8 cellular contexts compared by ENCODE assay signal in the genomic region with DNA sequence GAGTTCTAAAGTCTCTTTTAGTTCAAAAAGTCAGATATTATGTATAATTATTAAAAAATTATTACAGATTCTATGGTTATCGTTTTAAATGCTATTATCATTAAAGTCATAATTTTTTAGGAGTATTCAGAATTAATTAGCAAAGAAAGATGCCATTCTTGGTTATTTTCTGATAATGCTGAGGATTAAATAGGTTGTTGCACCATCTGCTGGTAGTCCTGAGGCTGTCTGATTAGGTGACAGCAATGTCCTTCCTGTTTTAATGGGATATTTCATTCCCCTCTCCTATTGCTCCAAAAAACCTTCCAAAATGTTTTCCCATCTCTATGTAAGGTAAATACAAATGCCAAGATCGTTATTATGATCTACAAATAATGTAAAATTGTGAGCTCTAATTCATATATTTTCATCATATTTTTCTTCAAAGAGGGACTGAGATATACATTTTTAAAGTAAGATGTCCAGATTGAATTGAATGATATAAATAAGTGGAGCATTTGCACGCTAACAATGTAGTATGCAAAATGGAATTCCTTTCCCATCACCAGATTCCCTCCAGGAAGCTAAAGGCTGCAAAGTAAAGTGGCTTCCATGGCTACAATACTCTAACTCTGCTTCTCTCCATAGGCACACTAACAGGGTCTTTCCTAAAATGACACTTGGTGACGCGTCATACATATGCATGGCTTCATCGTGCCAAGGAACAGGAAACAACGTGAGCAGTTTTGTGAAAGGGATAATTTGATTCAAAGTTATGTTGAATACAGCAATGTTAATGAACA. TPM values are rescaled to one million over a fixed set of nuclear protein-coding genes. Genes with fewer than 3 reads are reported as not detected.
DNase-seq lines count a peak whose midpoint lies in the region; ATAC-seq and TF ChIP-seq lines count a peak whose summit lies in the region.

No MANE protein-coding gene starts in this region.

- H3K9me2 ChIP-seq in neural cell (ENCODE audit: insufficient read depth, low read length) = no peaks in the 10 kb centered on the region

- H3K79me2 ChIP-seq in neural cell (replicated peaks; ENCODE audit: insufficient read depth, low read length) = no peaks in the 10 kb centered on the region

- no peaks in the 10 kb centered on the region for H4K20me1 ChIP-seq in neural cell (ENCODE audit: insufficient read depth)

- peak overlapping the region; percentile 97 for H3K27ac ChIP-seq in epithelial cell of prostate
- peak overlapping the region; percentile 73 for H3K27ac ChIP-seq in neural cell (ENCODE audit: low read length)

- H3K4me2 ChIP-seq in neural cell (ENCODE audit: low read length) = peak overlapping the region; percentile 45

- peak overlapping the region; percentile 32 for H3K9ac ChIP-seq in neural cell (ENCODE audit: low read length)

- H2AFZ ChIP-seq in neural cell (ENCODE audit: low read depth, low read length) = no peak overlapping the region

- H3F3A ChIP-seq in neural cell (ENCODE audit: insufficient read depth, low read length, poor library complexity, severe bottlenecking) = no peaks in the 10 kb centered on the region

- H3K9me3 ChIP-seq in neural cell (ENCODE audit: low read length) = no peaks in the 10 kb centered on the region

- TF ChIP-seq CTCF in neural cell (IDR thresholded peaks at IDR 0.05; ENCODE audit: poor library complexity, severe bottlenecking) = peak; percentile 88

- no peak for TF ChIP-seq EP300 in neural cell (conservative IDR thresholded peaks at IDR 0.05; ENCODE audit: poor library complexity, severe bottlenecking)

- DNase-seq in NCI-H82 (lab: John Stamatoyannopoulos, UW) (peak; percentile 14), NCI-H82 treated with DMSO at 0.1 percent for 48 hours (lab: John Stamatoyannopoulos, UW; ENCODE audit: unreplicated experiment) (no peak), NOMO-1 treated with DMSO at 0.1 percent for 48 hours (lab: John Stamatoyannopoulos, UW; ENCODE audit: unreplicated experiment) (peak; percentile 39), epithelial cell of prostate (ENCODE audit: low read depth, low spot score) (no peak), NCI-H1930 (lab: John Stamatoyannopoulos, UW) (no peak), OCI-M2 (lab: John Stamatoyannopoulos, UW; ENCODE audit: unreplicated experiment) (no peak)

- TF ChIP-seq RAD21 in neural cell (conservative IDR thresholded peaks at IDR 0.05) = peak; percentile 92

- peak overlapping the region; percentile 47 for H3K4me3 ChIP-seq in neural cell (ENCODE audit: low read length)

- no peaks in the 10 kb centered on the region for H3K36me3 ChIP-seq in neural cell (ENCODE audit: insufficient read depth, low read length)

- no peak for ATAC-seq in GM18517 (IDR thresholded peaks at IDR 0.05; ENCODE audit: unreplicated experiment)

- no peaks in the 10 kb centered on the region for H3K27me3 ChIP-seq in neural cell (ENCODE audit: insufficient read depth, low read depth, low read length)

TF ChIP-seq in neural cell, 6 proteins besides CTCF, POLR2A, EP300 and RAD21:
- TF ChIP-seq, protein P1, sequence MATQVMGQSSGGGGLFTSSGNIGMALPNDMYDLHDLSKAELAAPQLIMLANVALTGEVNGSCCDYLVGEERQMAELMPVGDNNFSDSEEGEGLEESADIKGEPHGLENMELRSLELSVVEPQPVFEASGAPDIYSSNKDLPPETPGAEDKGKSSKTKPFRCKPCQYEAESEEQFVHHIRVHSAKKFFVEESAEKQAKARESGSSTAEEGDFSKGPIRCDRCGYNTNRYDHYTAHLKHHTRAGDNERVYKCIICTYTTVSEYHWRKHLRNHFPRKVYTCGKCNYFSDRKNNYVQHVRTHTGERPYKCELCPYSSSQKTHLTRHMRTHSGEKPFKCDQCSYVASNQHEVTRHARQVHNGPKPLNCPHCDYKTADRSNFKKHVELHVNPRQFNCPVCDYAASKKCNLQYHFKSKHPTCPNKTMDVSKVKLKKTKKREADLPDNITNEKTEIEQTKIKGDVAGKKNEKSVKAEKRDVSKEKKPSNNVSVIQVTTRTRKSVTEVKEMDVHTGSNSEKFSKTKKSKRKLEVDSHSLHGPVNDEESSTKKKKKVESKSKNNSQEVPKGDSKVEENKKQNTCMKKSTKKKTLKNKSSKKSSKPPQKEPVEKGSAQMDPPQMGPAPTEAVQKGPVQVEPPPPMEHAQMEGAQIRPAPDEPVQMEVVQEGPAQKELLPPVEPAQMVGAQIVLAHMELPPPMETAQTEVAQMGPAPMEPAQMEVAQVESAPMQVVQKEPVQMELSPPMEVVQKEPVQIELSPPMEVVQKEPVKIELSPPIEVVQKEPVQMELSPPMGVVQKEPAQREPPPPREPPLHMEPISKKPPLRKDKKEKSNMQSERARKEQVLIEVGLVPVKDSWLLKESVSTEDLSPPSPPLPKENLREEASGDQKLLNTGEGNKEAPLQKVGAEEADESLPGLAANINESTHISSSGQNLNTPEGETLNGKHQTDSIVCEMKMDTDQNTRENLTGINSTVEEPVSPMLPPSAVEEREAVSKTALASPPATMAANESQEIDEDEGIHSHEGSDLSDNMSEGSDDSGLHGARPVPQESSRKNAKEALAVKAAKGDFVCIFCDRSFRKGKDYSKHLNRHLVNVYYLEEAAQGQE (IDR thresholded peaks at IDR 0.05; ENCODE audit: borderline replicate concordance) = peak; percentile 95
- TF ChIP-seq MXI1 (conservative IDR thresholded peaks at IDR 0.05; ENCODE audit: poor library complexity, severe bottlenecking) (no peak), POLR2AphosphoS5 (IDR thresholded peaks at IDR 0.05) (peak; percentile 32), TAF1 (IDR thresholded peaks at IDR 0.05; ENCODE audit: low read depth) (no peak), EZH2 (IDR thresholded peaks at IDR 0.05; ENCODE audit: borderline replicate concordance, insufficient read depth, low read length, poor library complexity, severe bottlenecking) (no peak), SMC3 (conservative IDR thresholded peaks at IDR 0.05; ENCODE audit: poor library complexity) (peak; percentile 93)

RNA-seq across cellular contexts. Expression of gene AKR1E2, which starts 58.8 kb away (rescaled TPM):
- polyA plus RNA-seq in neural cell = 0.30 TPM in 1 of 2 replicates, not detected in the other
- polyA minus RNA-seq in neural cell = 2.3 and 3.7 TPM in 2 replicates

Comparison
In these comparisons a context has a peak if more than half of its experiments do, and no peak if none do; other contexts are left out.
1. DNase-seq: peak in NCI-H82 (single experiment) and NOMO-1 treated with DMSO at 0.1 percent for 48 hours (single experiment); none in NCI-H82 treated with DMSO at 0.1 percent for 48 hours (single experiment), epithelial cell of prostate (single experiment), NCI-H1930 (0 of 2) and OCI-M2 (single experiment).